29 cellular contexts compared by ENCODE assay signal in the genomic region with DNA sequence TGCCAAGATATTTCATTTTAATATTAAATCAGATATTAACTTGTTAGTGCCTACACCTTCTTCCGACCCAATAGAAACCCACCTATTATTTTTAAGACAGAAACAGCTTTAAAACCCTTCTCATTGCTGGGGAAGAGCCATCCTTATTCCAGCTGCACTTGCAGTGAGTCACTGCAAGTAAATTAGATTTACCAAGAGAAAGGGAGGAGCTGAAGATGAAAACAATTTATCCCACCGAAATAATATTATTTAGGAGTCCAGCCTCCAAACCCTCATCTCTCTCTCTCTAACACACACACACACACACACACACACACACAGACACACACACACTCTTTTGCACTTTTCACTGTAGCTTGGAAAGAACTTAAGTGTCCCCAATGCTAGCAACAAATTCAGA. TPM values are rescaled to one million over a fixed set of nuclear protein-coding genes. Genes with fewer than 3 reads are reported as not detected.
"Had no signal": no experiment of that assay in that cellular context is flagged by ENCODE, and none has a peak within 500 bp of the region (broad histone marks: within the 10 kb centered on the region; RNA-seq: fewer than 3 reads in every experiment).

No MANE protein-coding gene starts in this region.

- H2AFZ ChIP-seq: hepatocyte, parathyroid adenoma had no signal

- H3K9me3 ChIP-seq: esophagus muscularis mucosa, psoas muscle, right lobe of liver, spleen, testis, upper lobe of right lung, vagina had no signal

- DNase-seq: effector memory CD8-positive, alpha-beta T cell; foreskin melanocyte; head of caudate nucleus; kidney glomerular epithelial cell; mesendoderm; naive B cell; nephron progenitor cell; psoas muscle; retina; right lobe of liver; spleen; stimulated activated CD4-positive, alpha-beta T cell treated with anti-CD3 and anti-CD28 coated beads, Interleukin-15, amount 100 ng/mL, for 24 hours; stimulated activated CD4-positive, alpha-beta T cell treated with anti-CD3 and anti-CD28 coated beads, Interleukin-1b, Interleukin-23, amount 100 ng/mL, for 48 hours; stimulated activated CD4-positive, alpha-beta T cell treated with anti-CD3 and anti-CD28 coated beads, Interleukin-4, amount 100 ng/mL, for 4 hours; stimulated activated naive B cell treated with anti-CD40 and anti-IgM and Interleukin-4, amounts not matched to agents 10 μg/mL and 1 μg/mL and 100 μg/mL, for 72 hours; stimulated activated naive CD8-positive, alpha-beta T cell treated with anti-CD3 and anti-CD28 coated beads, Interleukin-15, amount 100 ng/mL, for 72 hours; testis; upper lobe of right lung had no signal

- H3K36me3 ChIP-seq: esophagus muscularis mucosa, right lobe of liver, spleen, tibial nerve, upper lobe of right lung, vagina had no signal

- H3K27me3 ChIP-seq: esophagus muscularis mucosa, hepatocyte, right lobe of liver, testis, tibial nerve, upper lobe of right lung, vagina had no signal

- H3K9ac ChIP-seq: parathyroid adenoma had no signal

- ATAC-seq: effector memory CD8-positive, alpha-beta T cell; psoas muscle; right lobe of liver; stimulated activated naive B cell treated with anti-CD40 and anti-IgM and Interleukin-4, amounts not matched to agents 10 μg/mL and 1 μg/mL and 100 μg/mL, for 72 hours; stimulated activated naive CD8-positive, alpha-beta T cell treated with anti-CD3 and anti-CD28 coated beads, Interleukin-15, amount 100 ng/mL, for 72 hours; upper lobe of right lung had no signal

- H3K4me3 ChIP-seq: esophagus muscularis mucosa, hepatocyte, psoas muscle, right lobe of liver, spleen, testis, tibial nerve, upper lobe of right lung, vagina had no signal

- H3K4me1 ChIP-seq: esophagus muscularis mucosa, parathyroid adenoma, psoas muscle, right lobe of liver, spleen, testis, tibial nerve, upper lobe of right lung, vagina had no signal

- H3K4me2 ChIP-seq: hepatocyte had no signal

- H3K27ac ChIP-seq: epithelial cell of prostate, esophagus muscularis mucosa, hepatocyte, parathyroid adenoma, psoas muscle, right lobe of liver, spleen, testis, tibial nerve, upper lobe of right lung, vagina had no signal

RNA-seq across cellular contexts. Expression of gene TWIST1, which starts 26.9 kb away (rescaled TPM):
- total RNA-seq: lung microvascular endothelial cell, spleen, upper lobe of right lung had no signal

RNA-seq across cellular contexts. Expression of gene FERD3L, which starts 54.7 kb away (rescaled TPM):
- total RNA-seq: esophagus muscularis mucosa, hepatocyte, liver, lung microvascular endothelial cell, omental fat pad, psoas muscle, right lobe of liver, skeletal muscle tissue, spleen, subcutaneous adipose tissue, testis, tibial nerve, upper lobe of right lung, vagina had no signal
- polyA plus RNA-seq: hepatocyte, liver, psoas muscle, spleen had no signal
